Comparison of ENCODE assay signal across 1 cellular context in genomic region chr15:81133782-81134461, GRCh38.
TF ChIP-seq lines count a peak whose summit lies in the region.

TSS of gene CFAP161 (plus strand) at chr15:81134270. CDS start at chr15:81134330, 60 bp downstream.

TF ChIP-seq in K562, 482 proteins besides CTCF, POLR2A, EP300 and RAD21 (continued from another document):
- TF ChIP-seq ATF2 (CRISPR knock-in tag; IDR thresholded peaks at IDR 0.05) (no peak), SMARCA5 (IDR thresholded peaks at IDR 0.05) (no peak), ELF4 (CRISPR knock-in tag; IDR thresholded peaks at IDR 0.05) (no peak), NEUROD1 (IDR thresholded peaks at IDR 0.05; ENCODE audit: borderline replicate concordance, low read depth, low read length, partially characterized antibody) (no peak)
